1 cellular context compared by ENCODE assay signal in genomic region chr9:125889524-125890473, GRCh38.
TF ChIP-seq lines count a peak whose summit lies in the region.

No MANE protein-coding gene starts in this region.

TF ChIP-seq in GM23338, 12 proteins besides CTCF, POLR2A, EP300 and RAD21 (continued from another document):
- TF ChIP-seq, protein P1, sequence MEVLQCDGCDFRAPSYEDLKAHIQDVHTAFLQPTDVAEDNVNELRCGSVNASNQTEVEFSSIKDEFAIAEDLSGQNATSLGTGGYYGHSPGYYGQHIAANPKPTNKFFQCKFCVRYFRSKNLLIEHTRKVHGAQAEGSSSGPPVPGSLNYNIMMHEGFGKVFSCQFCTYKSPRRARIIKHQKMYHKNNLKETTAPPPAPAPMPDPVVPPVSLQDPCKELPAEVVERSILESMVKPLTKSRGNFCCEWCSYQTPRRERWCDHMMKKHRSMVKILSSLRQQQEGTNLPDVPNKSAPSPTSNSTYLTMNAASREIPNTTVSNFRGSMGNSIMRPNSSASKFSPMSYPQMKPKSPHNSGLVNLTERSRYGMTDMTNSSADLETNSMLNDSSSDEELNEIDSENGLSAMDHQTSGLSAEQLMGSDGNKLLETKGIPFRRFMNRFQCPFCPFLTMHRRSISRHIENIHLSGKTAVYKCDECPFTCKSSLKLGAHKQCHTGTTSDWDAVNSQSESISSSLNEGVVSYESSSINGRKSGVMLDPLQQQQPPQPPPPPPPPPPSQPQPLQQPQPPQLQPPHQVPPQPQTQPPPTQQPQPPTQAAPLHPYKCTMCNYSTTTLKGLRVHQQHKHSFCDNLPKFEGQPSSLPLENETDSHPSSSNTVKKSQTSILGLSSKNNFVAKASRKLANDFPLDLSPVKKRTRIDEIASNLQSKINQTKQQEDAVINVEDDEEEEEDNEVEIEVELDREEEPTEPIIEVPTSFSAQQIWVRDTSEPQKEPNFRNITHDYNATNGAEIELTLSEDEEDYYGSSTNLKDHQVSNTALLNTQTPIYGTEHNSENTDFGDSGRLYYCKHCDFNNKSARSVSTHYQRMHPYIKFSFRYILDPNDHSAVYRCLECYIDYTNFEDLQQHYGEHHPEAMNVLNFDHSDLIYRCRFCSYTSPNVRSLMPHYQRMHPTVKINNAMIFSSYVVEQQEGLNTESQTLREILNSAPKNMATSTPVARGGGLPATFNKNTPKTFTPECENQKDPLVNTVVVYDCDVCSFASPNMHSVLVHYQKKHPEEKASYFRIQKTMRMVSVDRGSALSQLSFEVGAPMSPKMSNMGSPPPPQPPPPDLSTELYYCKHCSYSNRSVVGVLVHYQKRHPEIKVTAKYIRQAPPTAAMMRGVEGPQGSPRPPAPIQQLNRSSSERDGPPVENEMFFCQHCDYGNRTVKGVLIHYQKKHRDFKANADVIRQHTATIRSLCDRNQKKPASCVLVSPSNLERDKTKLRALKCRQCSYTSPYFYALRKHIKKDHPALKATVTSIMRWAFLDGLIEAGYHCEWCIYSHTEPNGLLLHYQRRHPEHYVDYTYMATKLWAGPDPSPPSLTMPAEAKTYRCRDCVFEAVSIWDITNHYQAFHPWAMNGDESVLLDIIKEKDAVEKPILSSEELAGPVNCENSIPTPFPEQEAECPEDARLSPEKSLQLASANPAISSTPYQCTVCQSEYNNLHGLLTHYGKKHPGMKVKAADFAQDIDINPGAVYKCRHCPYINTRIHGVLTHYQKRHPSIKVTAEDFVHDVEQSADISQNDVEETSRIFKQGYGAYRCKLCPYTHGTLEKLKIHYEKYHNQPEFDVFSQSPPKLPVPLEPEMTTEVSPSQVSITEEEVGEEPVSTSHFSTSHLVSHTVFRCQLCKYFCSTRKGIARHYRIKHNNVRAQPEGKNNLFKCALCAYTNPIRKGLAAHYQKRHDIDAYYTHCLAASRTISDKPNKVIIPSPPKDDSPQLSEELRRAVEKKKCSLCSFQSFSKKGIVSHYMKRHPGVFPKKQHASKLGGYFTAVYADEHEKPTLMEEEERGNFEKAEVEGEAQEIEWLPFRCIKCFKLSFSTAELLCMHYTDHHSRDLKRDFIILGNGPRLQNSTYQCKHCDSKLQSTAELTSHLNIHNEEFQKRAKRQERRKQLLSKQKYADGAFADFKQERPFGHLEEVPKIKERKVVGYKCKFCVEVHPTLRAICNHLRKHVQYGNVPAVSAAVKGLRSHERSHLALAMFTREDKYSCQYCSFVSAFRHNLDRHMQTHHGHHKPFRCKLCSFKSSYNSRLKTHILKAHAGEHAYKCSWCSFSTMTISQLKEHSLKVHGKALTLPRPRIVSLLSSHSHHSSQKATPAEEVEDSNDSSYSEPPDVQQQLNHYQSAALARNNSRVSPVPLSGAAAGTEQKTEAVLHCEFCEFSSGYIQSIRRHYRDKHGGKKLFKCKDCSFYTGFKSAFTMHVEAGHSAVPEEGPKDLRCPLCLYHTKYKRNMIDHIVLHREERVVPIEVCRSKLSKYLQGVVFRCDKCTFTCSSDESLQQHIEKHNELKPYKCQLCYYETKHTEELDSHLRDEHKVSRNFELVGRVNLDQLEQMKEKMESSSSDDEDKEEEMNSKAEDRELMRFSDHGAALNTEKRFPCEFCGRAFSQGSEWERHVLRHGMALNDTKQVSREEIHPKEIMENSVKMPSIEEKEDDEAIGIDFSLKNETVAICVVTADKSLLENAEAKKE (CRISPR knock-in tag; IDR thresholded peaks at IDR 0.05): no peak
